1 cellular context compared by ENCODE assay signal in the genomic region with DNA sequence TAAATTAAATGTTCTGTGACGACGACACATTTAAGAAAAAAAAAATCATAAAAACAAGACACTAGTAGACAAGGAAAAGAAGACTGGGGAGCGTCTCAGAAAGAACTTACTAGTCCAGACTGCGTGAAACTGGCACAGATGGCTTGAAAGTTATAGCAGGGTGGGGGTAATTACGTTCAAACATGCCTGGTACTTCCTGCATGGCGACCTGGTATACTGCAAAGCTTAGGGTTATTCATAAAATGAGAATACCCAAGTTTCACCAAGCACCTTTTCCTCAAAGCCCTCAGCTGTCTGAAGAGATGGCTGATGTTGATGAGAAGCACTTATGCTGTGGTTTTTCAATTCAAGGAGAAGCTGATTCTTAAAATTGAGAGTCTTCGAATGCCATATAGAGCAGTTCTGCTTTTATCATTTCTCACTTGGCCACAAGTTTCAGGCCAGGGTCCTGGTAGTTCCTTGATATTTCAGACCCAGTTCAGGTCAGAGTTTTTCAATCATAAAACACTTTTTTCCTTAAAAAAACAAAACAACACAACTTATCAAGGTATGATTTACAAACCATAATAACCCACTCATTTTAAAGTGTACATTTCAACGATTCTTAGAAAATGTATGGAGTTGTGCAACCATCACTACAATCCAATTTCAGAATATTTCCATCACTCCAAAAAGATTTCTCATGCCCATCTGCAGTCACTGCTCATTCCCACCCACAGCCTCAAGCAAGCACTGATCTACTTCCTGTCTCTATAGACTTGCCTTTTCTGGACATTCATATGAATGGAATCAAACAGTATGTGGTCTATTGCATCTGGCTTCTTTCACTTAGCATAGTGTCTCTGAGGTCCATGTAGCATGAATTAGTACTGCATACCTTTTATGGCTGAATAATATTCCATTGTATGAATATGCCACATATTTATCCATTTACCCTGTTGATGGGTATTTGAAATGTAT.
TF ChIP-seq lines count a peak whose summit lies in the region.

No MANE protein-coding gene starts in this region.

TF ChIP-seq in SK-N-SH, 30 proteins besides CTCF, POLR2A, EP300 and RAD21 (continued from another document):
- TF ChIP-seq, protein P1, sequence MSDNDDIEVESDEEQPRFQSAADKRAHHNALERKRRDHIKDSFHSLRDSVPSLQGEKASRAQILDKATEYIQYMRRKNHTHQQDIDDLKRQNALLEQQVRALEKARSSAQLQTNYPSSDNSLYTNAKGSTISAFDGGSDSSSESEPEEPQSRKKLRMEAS (IDR thresholded peaks at IDR 0.05; ENCODE audit: low read depth): no peak
- no peak for TF ChIP-seq TEAD4 (IDR thresholded peaks at IDR 0.05; ENCODE audit: borderline replicate concordance, insufficient read depth)
- no peak for TF ChIP-seq SIN3A (IDR thresholded peaks at IDR 0.05; ENCODE audit: borderline replicate concordance, low read depth, low read length)
- TF ChIP-seq POLR2AphosphoS5 (IDR thresholded peaks at IDR 0.05; ENCODE audit: low read depth, low read length): no peak
- no peak for TF ChIP-seq RFX5 (IDR thresholded peaks at IDR 0.05; ENCODE audit: low read length)
